In the genomic region with DNA sequence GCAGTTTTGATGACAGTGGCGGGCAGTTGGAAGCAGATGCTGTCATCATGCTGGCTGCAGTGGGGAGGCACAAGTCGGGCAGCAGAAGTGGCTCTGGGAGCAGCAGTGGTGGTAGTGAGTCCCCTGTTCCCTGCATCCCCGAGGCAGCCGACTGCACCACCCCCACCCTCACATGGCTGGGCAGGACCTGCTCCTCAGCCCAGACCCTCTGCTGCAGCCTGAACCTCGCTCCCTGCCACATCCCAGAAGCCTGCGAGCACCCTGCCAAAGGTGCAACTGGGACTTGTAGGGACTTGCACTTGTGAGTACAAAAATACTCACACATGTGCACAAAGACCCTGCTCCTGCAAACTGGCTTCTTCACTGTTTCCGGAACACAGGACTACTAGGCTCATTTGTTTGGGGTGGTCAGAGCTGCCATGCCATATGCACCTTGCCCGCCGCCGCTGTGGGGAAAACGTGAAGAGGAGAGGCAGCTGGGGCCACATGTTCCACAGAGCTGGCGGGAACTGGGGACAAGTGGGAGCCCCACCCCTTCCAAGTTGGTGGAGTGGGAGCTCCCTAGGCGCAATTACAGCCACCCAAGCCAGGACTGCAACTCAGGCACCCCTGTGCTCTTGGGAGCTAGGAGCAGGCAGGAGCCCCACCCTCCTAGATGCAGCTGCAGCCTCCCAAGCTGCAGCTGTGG, we compare ENCODE assay signal across 1 cellular context.
TF ChIP-seq lines count a peak whose summit lies in the region.

No MANE protein-coding gene starts in this region.

TF ChIP-seq in H1, 55 proteins besides CTCF, POLR2A, EP300 and RAD21:
- TF ChIP-seq CBX8 (IDR thresholded peaks at IDR 0.05; ENCODE audit: borderline replicate concordance, low read depth, low read length) (no peak), RFX5 (IDR thresholded peaks at IDR 0.05; ENCODE audit: borderline replicate concordance, low read depth, low read length) (no peak), TAF7 (optimal IDR thresholded peaks at IDR 0.05; ENCODE audit: borderline replicate concordance, low read depth, low read length) (no peak), MAFK (IDR thresholded peaks at IDR 0.05; ENCODE audit: low read depth, low read length) (no peak), PHF8 (conservative IDR thresholded peaks at IDR 0.05; ENCODE audit: low read depth, low read length) (no peak), TCF12 (IDR thresholded peaks at IDR 0.05; ENCODE audit: low read depth, low read length) (no peak), FOSL1 (IDR thresholded peaks at IDR 0.05; ENCODE audit: insufficient read depth, low read depth, low read length) (no peak), TBP (IDR thresholded peaks at IDR 0.05; ENCODE audit: low read depth, low read length) (no peak), ZNF274 (IDR thresholded peaks at IDR 0.05; ENCODE audit: borderline replicate concordance, extremely low read depth, low read length) (no peak), SIRT6 (IDR thresholded peaks at IDR 0.05; ENCODE audit: low read length) (no peak), EGR1 (IDR thresholded peaks at IDR 0.05; ENCODE audit: borderline replicate concordance, low read depth, low read length) (no peak), CEBPB (IDR thresholded peaks at IDR 0.05; ENCODE audit: low read depth, low read length) (no peak), YY1 (IDR thresholded peaks at IDR 0.05; ENCODE audit: low read depth, low read length) (no peak), NANOG (IDR thresholded peaks at IDR 0.05; ENCODE audit: insufficient read depth, low read depth, low read length, poor library complexity, severe bottlenecking) (no peak), RXRA (IDR thresholded peaks at IDR 0.05; ENCODE audit: insufficient read depth, low read depth, low read length) (no peak), SAP30 (IDR thresholded peaks at IDR 0.05; ENCODE audit: insufficient read depth, insufficient replicate concordance, low read length) (no peak)
- TF ChIP-seq, protein P1, sequence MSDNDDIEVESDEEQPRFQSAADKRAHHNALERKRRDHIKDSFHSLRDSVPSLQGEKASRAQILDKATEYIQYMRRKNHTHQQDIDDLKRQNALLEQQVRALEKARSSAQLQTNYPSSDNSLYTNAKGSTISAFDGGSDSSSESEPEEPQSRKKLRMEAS (IDR thresholded peaks at IDR 0.05): no peak
- TF ChIP-seq, protein P2, sequence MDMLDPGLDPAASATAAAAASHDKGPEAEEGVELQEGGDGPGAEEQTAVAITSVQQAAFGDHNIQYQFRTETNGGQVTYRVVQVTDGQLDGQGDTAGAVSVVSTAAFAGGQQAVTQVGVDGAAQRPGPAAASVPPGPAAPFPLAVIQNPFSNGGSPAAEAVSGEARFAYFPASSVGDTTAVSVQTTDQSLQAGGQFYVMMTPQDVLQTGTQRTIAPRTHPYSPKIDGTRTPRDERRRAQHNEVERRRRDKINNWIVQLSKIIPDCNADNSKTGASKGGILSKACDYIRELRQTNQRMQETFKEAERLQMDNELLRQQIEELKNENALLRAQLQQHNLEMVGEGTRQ (IDR thresholded peaks at IDR 0.05; ENCODE audit: low read length): no peak
